ENCODE assay signal across 17 cellular contexts in the genomic region with DNA sequence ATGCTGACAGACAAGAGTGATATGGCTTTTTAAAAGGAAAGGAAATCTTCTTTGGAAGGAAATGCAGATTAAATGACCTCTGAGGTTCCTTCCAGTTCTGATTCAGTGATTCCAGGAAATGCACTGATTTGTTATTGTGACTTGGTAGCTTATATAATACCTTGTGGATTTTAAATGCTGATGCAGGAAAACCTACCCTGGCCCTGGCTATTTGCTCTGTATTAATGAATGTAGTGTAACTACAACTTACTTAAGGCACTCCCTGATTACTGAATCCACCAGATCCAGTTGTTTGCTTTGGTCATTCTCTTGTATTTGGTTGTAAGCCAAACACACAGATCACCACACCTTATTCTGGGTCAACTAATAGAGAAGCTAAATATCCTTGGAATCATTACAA.
A peak's percentile ranks its signal among the peaks of the same experiment; 100 is the strongest.
DNase-seq lines count a peak whose midpoint lies in the region; ATAC-seq and TF ChIP-seq lines count a peak whose summit lies in the region.
"Had no signal": no experiment of that assay in that cellular context is flagged by ENCODE, and none has a peak within 500 bp of the region (broad histone marks: within the 10 kb centered on the region; RNA-seq: fewer than 3 reads in every experiment).

No MANE protein-coding gene starts in this region.

- H3K4me3 ChIP-seq in esophagus muscularis mucosa = no peak overlapping the region
- H3K4me3 ChIP-seq: GM23338 had no signal

- peaks cover 14% of the 10 kb centered on the region for H3K4me1 Mint-ChIP-seq in mesothelial cell of epicardium
- H3K4me1 Mint-ChIP-seq: GM23338, IgD-negative memory B cell had no signal

- H3K27me3 ChIP-seq in esophagus muscularis mucosa = no peaks in the 10 kb centered on the region

- TF ChIP-seq EP300 in esophagus muscularis mucosa (IDR thresholded peaks at IDR 0.05) = no peak

- intact Hi-C loops in esophagus muscularis mucosa (cut with DNase I) (no loop called here), Right ventricle myocardium superior (cut with DNase I) (no loop called here)

- no peak for TF ChIP-seq CTCF in VCaP (conservative IDR thresholded peaks at IDR 0.05)
- no peak for TF ChIP-seq CTCF in mesothelial cell of epicardium (IDR thresholded peaks at IDR 0.05; ENCODE audit: unreplicated experiment)
- no peak for TF ChIP-seq CTCF in esophagus muscularis mucosa (IDR thresholded peaks at IDR 0.05)

- peaks cover 0 to 40% (median 40%) of the 10 kb centered on the region in 4 donors for H3K4me1 ChIP-seq in esophagus muscularis mucosa

- peaks cover 28% of the 10 kb centered on the region for H3K9me3 Mint-ChIP-seq in mesothelial cell of epicardium

- H3K36me3 ChIP-seq in esophagus muscularis mucosa = no peaks in the 10 kb centered on the region

- H3K27ac ChIP-seq in VCaP (peak overlapping the region; percentile 55), esophagus muscularis mucosa (replicated peaks in 1 of 4) (no peak overlapping the region)
- H3K27ac ChIP-seq: C4-2B, HL-60 had no signal

- TF ChIP-seq POLR2A in esophagus muscularis mucosa (IDR thresholded peaks at IDR 0.05; ENCODE audit: low read depth) = no peak

- H3K9me3 ChIP-seq in esophagus muscularis mucosa = no peaks in the 10 kb centered on the region

- H3K27me3 Mint-ChIP-seq in mesothelial cell of epicardium (ENCODE audit: low read depth) = no peaks in the 10 kb centered on the region

- ATAC-seq in esophagus mucosa = peak; percentile 74
- ATAC-seq in Right ventricle myocardium superior (ENCODE audit: poor library complexity) = no peak
- ATAC-seq: GM23338 had no signal

- DNase-seq in mesothelial cell of epicardium (ENCODE audit: low spot score in 2 of 2, unreplicated experiment in 2 of 2) (no peak), NCI-H446 (lab: John Stamatoyannopoulos, UW) (no peak), esophagus muscularis mucosa (ENCODE audit: extremely low spot score) (no peak), Right ventricle myocardium superior (no peak)
- no peak for DNase-seq in activated CD4-positive, alpha-beta T cell treated with anti-CD3 and anti-CD28 coated beads, Interleukin-2, amount 50 U/mL, for 48 hours
- DNase-seq: AML-193; CD4-positive, alpha-beta T cell; DMS153; DMS79; GDM1; HCEC 1CT had no signal

- H3K4me3 Mint-ChIP-seq in mesothelial cell of epicardium = no peak overlapping the region
- H3K4me3 Mint-ChIP-seq: CD4-positive, alpha-beta T cell; GM23338; IgD-negative memory B cell had no signal

- peak overlapping the region; percentile 35 for H3K27ac Mint-ChIP-seq in mesothelial cell of epicardium
- H3K27ac Mint-ChIP-seq: CD4-positive, alpha-beta T cell; GM23338; IgD-negative memory B cell had no signal

- peaks cover 16% of the 10 kb centered on the region for H3K36me3 Mint-ChIP-seq in mesothelial cell of epicardium
- H3K36me3 Mint-ChIP-seq: IgD-negative memory B cell had no signal
